23 cellular contexts compared by ENCODE assay signal in genomic region chr3:170023165-170023564, GRCh38.
"Had no signal": no experiment of that assay in that cellular context is flagged by ENCODE, and none has a peak within 500 bp of the region (broad histone marks: within the 10 kb centered on the region; RNA-seq: fewer than 3 reads in every experiment).

No MANE protein-coding gene starts in this region.

- H3K36me3 ChIP-seq: ascending aorta, SJSA1 had no signal

- H3K9me3 ChIP-seq: ascending aorta, SJSA1 had no signal

- H3K4me3 ChIP-seq: ascending aorta, SJSA1 had no signal

- H3K4me1 ChIP-seq: ascending aorta, SJSA1 had no signal

- H3K27ac ChIP-seq: ascending aorta, KMS-11, SJSA1 had no signal

- ATAC-seq: activated CD8-positive, alpha-beta T cell treated with anti-CD3 and anti-CD28 coated beads, Interleukin-2, amount 10 ng/mL, durations not matched to agents 7 days and 5 days; activated naive CD4-positive, alpha-beta T cell treated with anti-CD3 and anti-CD28 coated beads, Interleukin-2, amount 50 U/mL, for 72 hours; activated naive CD8-positive, alpha-beta T cell treated with anti-CD3 and anti-CD28 coated beads, Interleukin-2, amount 50 U/mL, for 24 hours; activated T-cell treated with anti-CD3 and anti-CD28 coated beads, Interleukin-2, amount 50 U/mL, for 4 hours; PC-3; SK-N-SH treated with all-trans-retinoic acid at 6 μM for 48 hours had no signal

- DNase-seq: activated CD4-positive, alpha-beta T cell treated with anti-CD3 and anti-CD28 coated beads for 48 hours; activated CD4-positive, alpha-beta T cell treated with anti-CD3 and anti-CD28 coated beads, Interleukin-2, amount 50 U/mL, for 4 hours; activated CD4-positive, CD25-positive, alpha-beta regulatory T cell treated with anti-CD3 and anti-CD28 coated beads, Interleukin-2, amount 50 U/mL, for 72 hours; activated CD8-positive, alpha-beta T cell treated with anti-CD3 and anti-CD28 coated beads, Interleukin-2, amount 10 ng/mL, durations not matched to agents 7 days and 5 days; activated effector memory CD4-positive, alpha-beta T cell treated with anti-CD3 and anti-CD28 coated beads, Interleukin-2, amount 50 U/mL, for 16 hours; activated naive CD4-positive, alpha-beta T cell treated with Interleukin-2 at 50 U/mL for 16 hours; activated naive CD8-positive, alpha-beta T cell treated with anti-CD3 and anti-CD28 coated beads, Interleukin-2, amount 50 U/mL, for 24 hours; activated T-cell treated with anti-CD3 and anti-CD28 coated beads, Interleukin-2, amount 50 U/mL, for 4 hours; amniotic stem cell; MV-4-11; NCI-H1092 treated with DMSO at 0.1 percent for 48 hours; NCI-H1417 treated with DMSO at 0.1 percent for 48 hours; NCI-H1694 treated with DMSO at 0.1 percent for 48 hours; NCI-H2029 treated with DMSO at 0.1 percent for 48 hours; NCI-H510A treated with DMSO at 0.1 percent for 48 hours; PC-3; SHP77; SW 1271 had no signal

- H3K27me3 ChIP-seq: ascending aorta, SJSA1 had no signal
